Comparison of ENCODE assay signal across 17 cellular contexts in the genomic region with DNA sequence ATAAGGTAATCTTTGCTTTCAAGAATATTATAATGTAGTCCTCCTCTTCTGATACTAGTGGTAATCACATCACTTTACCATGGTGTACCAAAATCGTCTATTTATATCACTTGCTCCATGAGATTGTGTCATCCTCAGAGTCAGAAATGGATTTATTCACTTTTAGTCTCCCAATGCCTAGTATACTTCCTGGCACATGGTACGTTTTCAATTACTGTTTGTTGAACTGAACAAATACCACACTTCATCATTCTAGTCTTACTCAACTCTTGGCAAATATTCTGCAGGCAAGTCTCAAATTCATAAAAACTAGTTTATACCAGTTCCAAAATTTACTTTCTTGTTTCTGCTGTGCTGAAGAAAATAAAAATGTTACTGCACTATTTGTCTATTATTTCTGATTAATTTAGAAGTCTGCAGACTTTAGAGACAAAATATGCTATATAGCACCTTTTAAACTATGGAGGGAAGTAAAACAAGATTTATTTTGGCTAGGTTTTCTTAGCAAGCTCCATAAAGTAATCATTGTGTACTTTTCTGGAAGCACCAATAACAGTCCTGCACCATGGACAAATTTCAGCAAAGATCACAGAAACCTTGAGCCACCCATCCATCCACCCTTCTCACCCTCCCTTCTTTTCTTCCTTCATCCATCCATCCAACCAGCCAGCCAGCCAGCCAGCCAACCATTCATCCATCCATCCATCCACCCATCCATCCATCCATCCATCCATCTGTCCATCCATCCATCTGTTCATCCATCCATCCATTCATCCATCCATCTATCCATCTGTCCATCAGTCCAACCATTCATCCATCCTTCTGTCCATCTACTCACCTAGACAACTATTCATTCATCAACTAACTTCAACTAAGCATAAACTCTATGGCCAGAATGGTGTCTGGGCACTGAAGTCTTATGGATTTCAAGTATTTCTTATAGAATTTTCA.
A peak's percentile ranks its signal among the peaks of the same experiment; 100 is the strongest.
DNase-seq lines count a peak whose midpoint lies in the region; ATAC-seq, FAIRE-seq and TF ChIP-seq lines count a peak whose summit lies in the region.
"Had no signal": no experiment of that assay in that cellular context is flagged by ENCODE, and none has a peak within 500 bp of the region (broad histone marks: within the 10 kb centered on the region; RNA-seq: fewer than 3 reads in every experiment).

No MANE protein-coding gene starts in this region.

- no peak overlapping the region for H3K27ac ChIP-seq in HEK293 (ENCODE audit: extremely low read depth, low read depth, low read length)

- peak; percentile 36 for FAIRE-seq in islet of Langerhans (lab: Jason Lieb, UNC)
- FAIRE-seq: endometrium had no signal

- H3K4me1 Mint-ChIP-seq in activated naive CD8-positive, alpha-beta T cell treated with anti-CD3 and anti-CD28 coated beads, Interleukin-2, amount 50 U/mL, for 24 hours = no peaks in the 10 kb centered on the region
- H3K4me1 Mint-ChIP-seq in chondrocyte (ENCODE audit: low read depth) = peaks cover 9% of the 10 kb centered on the region
- H3K4me1 Mint-ChIP-seq: immature natural killer cell; naive thymus-derived CD8-positive, alpha-beta T cell had no signal

- no peaks in the 10 kb centered on the region for H3K9me3 ChIP-seq in HEK293 (ENCODE audit: control insufficient read depth, insufficient read depth, low read depth, low read length)

- no peak overlapping the region for H3K4me3 Mint-ChIP-seq in activated naive CD8-positive, alpha-beta T cell treated with anti-CD3 and anti-CD28 coated beads, Interleukin-2, amount 50 U/mL, for 24 hours
- no peak overlapping the region for H3K4me3 Mint-ChIP-seq in chondrocyte (ENCODE audit: unreplicated experiment)
- H3K4me3 Mint-ChIP-seq: immature natural killer cell; naive thymus-derived CD8-positive, alpha-beta T cell had no signal

- no peaks in the 10 kb centered on the region for H3K36me3 ChIP-seq in HEK293 (ENCODE audit: control insufficient read depth in 2 of 2, insufficient read depth in 1 of 2, low read length in 2 of 2)

- peaks cover 56% of the 10 kb centered on the region for H3K27me3 Mint-ChIP-seq in activated naive CD8-positive, alpha-beta T cell treated with anti-CD3 and anti-CD28 coated beads, Interleukin-2, amount 50 U/mL, for 24 hours
- no peaks in the 10 kb centered on the region for H3K27me3 Mint-ChIP-seq in chondrocyte (ENCODE audit: low read depth)

- CTCF ChIA-PET in AG04449 (lab: Yijun Ruan, JAX) (interaction anchor here (1.1 to 4.2 kb wide), 2 partner anchors 11 to 35 kb away, joined by 4 to 25 read pairs; no protein-coding TSS in a partner anchor), HEK293 (lab: Yijun Ruan, JAX) (interaction anchor here (0.9 to 2.4 kb wide), 4 partner anchors 32 to 488 kb away, joined by 3 to 11 read pairs (median 6); no protein-coding TSS in a partner anchor)

- H3K36me3 Mint-ChIP-seq in activated naive CD8-positive, alpha-beta T cell treated with anti-CD3 and anti-CD28 coated beads, Interleukin-2, amount 50 U/mL, for 24 hours (ENCODE audit: low read depth) = no peaks in the 10 kb centered on the region
- H3K36me3 Mint-ChIP-seq in chondrocyte (ENCODE audit: low read depth) = no peaks in the 10 kb centered on the region
- H3K36me3 Mint-ChIP-seq: immature natural killer cell; naive thymus-derived CD8-positive, alpha-beta T cell had no signal

- in situ Hi-C loops in T47D (cut with HindIII; ENCODE audit: low pct_unique_long_range_greater_than_20kb, low sequenced_read_pairs) = no loop called here

- POLR2A ChIA-PET in AG04449 (lab: Yijun Ruan, JAX) = no interaction called here
- POLR2A ChIA-PET in HEK293 (lab: Yijun Ruan, JAX) = no interaction called here

- peak; percentile 71 for DNase-seq in AG04449 (ENCODE audit: low read depth, low spot score)
- DNase-seq in T47D (ENCODE audit: low read depth in 1 of 2, low spot score in 1 of 2) = peak; percentile 44 to 83
- DNase-seq in stimulated activated naive CD8-positive, alpha-beta T cell treated with anti-CD3 and anti-CD28 coated beads, Interleukin-15, Interleukin-2, amounts not matched to agents 100 U/mL and 50 U/mL, for 24 hours = no peak
- no peak for DNase-seq in activated naive CD8-positive, alpha-beta T cell treated with anti-CD3 and anti-CD28 coated beads, Interleukin-2, amount 50 U/mL, for 24 hours
- DNase-seq in activated T-cell treated with anti-CD3 and anti-CD28 coated beads, Interleukin-2, amount 50 U/mL, for 1 hour = no peak
- DNase-seq in chondrocyte (ENCODE audit: low spot score) = no peak
- DNase-seq: AML-193; amygdala; immature natural killer cell; Kasumi-1; naive thymus-derived CD8-positive, alpha-beta T cell; NCI-H2171 treated with DMSO at 0.1 percent for 48 hours; trophoblast cell had no signal

- no peak overlapping the region for H3K4me3 ChIP-seq in AG04449 (ENCODE audit: low read depth, low read length)
- no peak overlapping the region for H3K4me3 ChIP-seq in HEK293 (ENCODE audit: low read depth, low read length)

- no peak for ATAC-seq in stimulated activated naive CD8-positive, alpha-beta T cell treated with anti-CD3 and anti-CD28 coated beads, Interleukin-15, Interleukin-2, amounts not matched to agents 100 U/mL and 50 U/mL, for 24 hours
- ATAC-seq in activated naive CD8-positive, alpha-beta T cell treated with anti-CD3 and anti-CD28 coated beads, Interleukin-2, amount 50 U/mL, for 24 hours = no peak
- ATAC-seq: naive thymus-derived CD8-positive, alpha-beta T cell; Panc1 had no signal

- H3K27ac Mint-ChIP-seq in activated naive CD8-positive, alpha-beta T cell treated with anti-CD3 and anti-CD28 coated beads, Interleukin-2, amount 50 U/mL, for 24 hours = no peak overlapping the region
- H3K27ac Mint-ChIP-seq in chondrocyte (ENCODE audit: unreplicated experiment) = no peak overlapping the region
- H3K27ac Mint-ChIP-seq: immature natural killer cell; naive thymus-derived CD8-positive, alpha-beta T cell had no signal

- H3K4me1 ChIP-seq in HEK293 (ENCODE audit: control insufficient read depth, insufficient read depth, low read length) = 0 out of 2 replicates have a peak, but pooled peaks cover 3% of the 10 kb centered on the region

- H3K9me3 Mint-ChIP-seq in activated naive CD8-positive, alpha-beta T cell treated with anti-CD3 and anti-CD28 coated beads, Interleukin-2, amount 50 U/mL, for 24 hours = peaks cover 4% of the 10 kb centered on the region
- no peaks in the 10 kb centered on the region for H3K9me3 Mint-ChIP-seq in chondrocyte (ENCODE audit: low read depth)
- H3K9me3 Mint-ChIP-seq: immature natural killer cell; naive thymus-derived CD8-positive, alpha-beta T cell had no signal

- TF ChIP-seq CTCF in AG04449 (IDR thresholded peaks at IDR 0.05; ENCODE audit: insufficient read depth, low read length, missing control alignments) (no peak), HEK293 (tag by site-specific recombination; IDR thresholded peaks at IDR 0.05) (no peak), chondrocyte (IDR thresholded peaks at IDR 0.05) (no peak)

TF ChIP-seq in HEK293, 187 proteins besides CTCF, POLR2A, EP300 and RAD21:
- peak; percentile 95 for TF ChIP-seq ZNF366 (tag by site-specific recombination; conservative IDR thresholded peaks at IDR 0.05)
- 0 out of 2 replicates have a peak, but pooled peaks have one; percentile 27 for TF ChIP-seq YY2 (tag by site-specific recombination; IDR thresholded peaks at IDR 0.05)
- TF ChIP-seq ZNF843 (tag by site-specific recombination; IDR thresholded peaks at IDR 0.05) = no peak
- no peak for TF ChIP-seq ZSCAN30 (tag by site-specific recombination; IDR thresholded peaks at IDR 0.05)
- TF ChIP-seq ZNF747 (tag by site-specific recombination; IDR thresholded peaks at IDR 0.05) = 0 out of 2 replicates have a peak, but pooled peaks have one; percentile 56
- TF ChIP-seq ZBTB17 (tag by site-specific recombination; IDR thresholded peaks at IDR 0.05) = peak; percentile 65; the same call in 1 of the 2 replicates
- no peak for TF ChIP-seq MYNN (tag by site-specific recombination; IDR thresholded peaks at IDR 0.05; ENCODE audit: borderline replicate concordance)
- TF ChIP-seq, protein P1, sequence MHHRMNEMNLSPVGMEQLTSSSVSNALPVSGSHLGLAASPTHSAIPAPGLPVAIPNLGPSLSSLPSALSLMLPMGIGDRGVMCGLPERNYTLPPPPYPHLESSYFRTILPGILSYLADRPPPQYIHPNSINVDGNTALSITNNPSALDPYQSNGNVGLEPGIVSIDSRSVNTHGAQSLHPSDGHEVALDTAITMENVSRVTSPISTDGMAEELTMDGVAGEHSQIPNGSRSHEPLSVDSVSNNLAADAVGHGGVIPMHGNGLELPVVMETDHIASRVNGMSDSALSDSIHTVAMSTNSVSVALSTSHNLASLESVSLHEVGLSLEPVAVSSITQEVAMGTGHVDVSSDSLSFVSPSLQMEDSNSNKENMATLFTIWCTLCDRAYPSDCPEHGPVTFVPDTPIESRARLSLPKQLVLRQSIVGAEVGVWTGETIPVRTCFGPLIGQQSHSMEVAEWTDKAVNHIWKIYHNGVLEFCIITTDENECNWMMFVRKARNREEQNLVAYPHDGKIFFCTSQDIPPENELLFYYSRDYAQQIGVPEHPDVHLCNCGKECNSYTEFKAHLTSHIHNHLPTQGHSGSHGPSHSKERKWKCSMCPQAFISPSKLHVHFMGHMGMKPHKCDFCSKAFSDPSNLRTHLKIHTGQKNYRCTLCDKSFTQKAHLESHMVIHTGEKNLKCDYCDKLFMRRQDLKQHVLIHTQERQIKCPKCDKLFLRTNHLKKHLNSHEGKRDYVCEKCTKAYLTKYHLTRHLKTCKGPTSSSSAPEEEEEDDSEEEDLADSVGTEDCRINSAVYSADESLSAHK (tag by site-specific recombination; IDR thresholded peaks at IDR 0.05) = no peak
- TF ChIP-seq, protein P2, sequence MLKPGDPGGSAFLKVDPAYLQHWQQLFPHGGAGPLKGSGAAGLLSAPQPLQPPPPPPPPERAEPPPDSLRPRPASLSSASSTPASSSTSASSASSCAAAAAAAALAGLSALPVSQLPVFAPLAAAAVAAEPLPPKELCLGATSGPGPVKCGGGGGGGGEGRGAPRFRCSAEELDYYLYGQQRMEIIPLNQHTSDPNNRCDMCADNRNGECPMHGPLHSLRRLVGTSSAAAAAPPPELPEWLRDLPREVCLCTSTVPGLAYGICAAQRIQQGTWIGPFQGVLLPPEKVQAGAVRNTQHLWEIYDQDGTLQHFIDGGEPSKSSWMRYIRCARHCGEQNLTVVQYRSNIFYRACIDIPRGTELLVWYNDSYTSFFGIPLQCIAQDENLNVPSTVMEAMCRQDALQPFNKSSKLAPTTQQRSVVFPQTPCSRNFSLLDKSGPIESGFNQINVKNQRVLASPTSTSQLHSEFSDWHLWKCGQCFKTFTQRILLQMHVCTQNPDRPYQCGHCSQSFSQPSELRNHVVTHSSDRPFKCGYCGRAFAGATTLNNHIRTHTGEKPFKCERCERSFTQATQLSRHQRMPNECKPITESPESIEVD (tag by site-specific recombination; IDR thresholded peaks at IDR 0.05) = no peak

Comparison
In these comparisons a context has a peak if more than half of its experiments do, and no peak if none do; other contexts are left out.
1. DNase-seq: peak in AG04449 (single experiment) and T47D (2 of 2); none in stimulated activated naive CD8-positive, alpha-beta T cell treated with anti-CD3 and anti-CD28 coated beads, Interleukin-15, Interleukin-2, amounts not matched to agents 100 U/mL and 50 U/mL, for 24 hours (single experiment), activated naive CD8-positive, alpha-beta T cell treated with anti-CD3 and anti-CD28 coated beads, Interleukin-2, amount 50 U/mL, for 24 hours (single experiment), activated T-cell treated with anti-CD3 and anti-CD28 coated beads, Interleukin-2, amount 50 U/mL, for 1 hour (single experiment) and chondrocyte (single experiment).